In genomic region chr2:144583741-144584453, GRCh38 we compare ENCODE assay signal across 12 cellular contexts.
A peak's percentile ranks its signal among the peaks of the same experiment; 100 is the strongest.
DNase-seq lines count a peak whose midpoint lies in the region; ATAC-seq and TF ChIP-seq lines count a peak whose summit lies in the region.
"Had no signal": no experiment of that assay in that cellular context is flagged by ENCODE, and none has a peak within 500 bp of the region (broad histone marks: within the 10 kb centered on the region; RNA-seq: fewer than 3 reads in every experiment).

No MANE protein-coding gene starts in this region.

- no peak for TF ChIP-seq POLR2A in thyroid gland (IDR thresholded peaks at IDR 0.05)

- H3K36me3 Mint-ChIP-seq in CD8-positive, alpha-beta memory T cell = peaks cover 0 to 2% (median 0%) of the 10 kb centered on the region in 3 donors
- no peaks in the 10 kb centered on the region for H3K36me3 Mint-ChIP-seq in central memory CD8-positive, alpha-beta T cell (ENCODE audit: insufficient read depth)

- no peaks in the 10 kb centered on the region for H3K27me3 ChIP-seq in CD8-positive, alpha-beta memory T cell (ENCODE audit: insufficient read depth, low read length, poor library complexity, severe bottlenecking)
- H3K27me3 ChIP-seq in Loucy (ENCODE audit: insufficient read depth, low read length, poor library complexity, severe bottlenecking) = no peaks in the 10 kb centered on the region
- H3K27me3 ChIP-seq in thyroid gland = no peaks in the 10 kb centered on the region

- TF ChIP-seq CTCF in Loucy (conservative IDR thresholded peaks at IDR 0.05; ENCODE audit: low read length) (no peak), thyroid gland (IDR thresholded peaks at IDR 0.05) (no peak)

- H3K9ac ChIP-seq in Loucy (ENCODE audit: low read depth, low read length, poor library complexity, severe bottlenecking) = peak overlapping the region; percentile 68

- CTCF ChIA-PET in CD8-positive, alpha-beta memory T cell (lab: Charles Lee) = no interaction called here

- peak overlapping the region; percentile 74 for H3K27ac ChIP-seq in CD8-positive, alpha-beta memory T cell (ENCODE audit: low read depth, low read length)
- no peak overlapping the region for H3K27ac ChIP-seq in thyroid gland

- H4K20me1 ChIP-seq in Loucy (ENCODE audit: insufficient read depth, low read length, poor library complexity, severe bottlenecking) = no peaks in the 10 kb centered on the region

- H3K4me1 Mint-ChIP-seq in CD8-positive, alpha-beta memory T cell = peaks cover 31 to 41% (median 41%) of the 10 kb centered on the region in 3 donors
- peaks cover 28% of the 10 kb centered on the region for H3K4me1 Mint-ChIP-seq in central memory CD8-positive, alpha-beta T cell

- no peaks in the 10 kb centered on the region for H3F3A ChIP-seq in Loucy (ENCODE audit: low read depth)

- ATAC-seq in central memory CD8-positive, alpha-beta T cell (replicated peaks; ENCODE audit: extremely low read depth, poor library complexity, severe bottlenecking) = peak; percentile 31
- no peak for ATAC-seq in GM18498 (IDR thresholded peaks at IDR 0.05; ENCODE audit: unreplicated experiment)
- ATAC-seq: left colon had no signal

- H3K4me3 ChIP-seq in CD8-positive, alpha-beta memory T cell (ENCODE audit: low read length) = no peak overlapping the region
- H3K4me3 ChIP-seq in Loucy (ENCODE audit: low read length, poor library complexity, severe bottlenecking) = no peak overlapping the region
- H3K4me3 ChIP-seq in thyroid gland (replicated peaks in 1 of 3) = no peak overlapping the region

- peak overlapping the region; percentile 2 for H3K4me2 ChIP-seq in Loucy (ENCODE audit: low read depth, low read length, poor library complexity, severe bottlenecking)

- no peaks in the 10 kb centered on the region for H3K36me3 ChIP-seq in CD8-positive, alpha-beta memory T cell (ENCODE audit: insufficient read depth, low read length)
- H3K36me3 ChIP-seq in Loucy (ENCODE audit: insufficient read depth, low read length) = no peaks in the 10 kb centered on the region
- no peaks in the 10 kb centered on the region for H3K36me3 ChIP-seq in thyroid gland

- 88 to 89% methylated on average over 4 of the region's 4 CpGs for WGBS in thyroid gland, 2 donors

- no peaks in the 10 kb centered on the region for H3K9me3 ChIP-seq in CD8-positive, alpha-beta memory T cell (ENCODE audit: low read length)
- no peaks in the 10 kb centered on the region for H3K9me3 ChIP-seq in Loucy (ENCODE audit: insufficient read depth, low read depth, low read length)
- H3K9me3 ChIP-seq in thyroid gland = no peaks in the 10 kb centered on the region

- POLR2A ChIA-PET in CD8-positive, alpha-beta memory T cell (lab: Charles Lee) = no interaction called here

- no peaks in the 10 kb centered on the region for H3K9me3 Mint-ChIP-seq in CD8-positive, alpha-beta memory T cell
- H3K9me3 Mint-ChIP-seq in central memory CD8-positive, alpha-beta T cell = no peaks in the 10 kb centered on the region

- intact Hi-C loops in thyroid gland (cut with DNase I) = no loop called here

- H2AFZ ChIP-seq in Loucy (ENCODE audit: low read length) = peak overlapping the region; percentile 22

- no peaks in the 10 kb centered on the region for H3K27me3 Mint-ChIP-seq in CD8-positive, alpha-beta memory T cell
- H3K27me3 Mint-ChIP-seq in central memory CD8-positive, alpha-beta T cell = no peaks in the 10 kb centered on the region

- peak overlapping the region in 5 of 8 donors; percentile 3 to 63 (median 23) for H3K27ac Mint-ChIP-seq in CD8-positive, alpha-beta memory T cell
- peak overlapping the region; percentile 68 for H3K27ac Mint-ChIP-seq in central memory CD8-positive, alpha-beta T cell (ENCODE audit: low read depth)

- DNase-seq in CD8-positive, alpha-beta memory T cell = no peak
- no peak for DNase-seq in central memory CD8-positive, alpha-beta T cell (ENCODE audit: low spot score in 2 of 2)
- peak; percentile 44 for DNase-seq in myocyte (ENCODE audit: low read depth)
- no peak for DNase-seq in thyroid gland
- DNase-seq in NCI-H345 treated with DMSO at 0.1 percent for 48 hours (lab: John Stamatoyannopoulos, UW; ENCODE audit: unreplicated experiment) = no peak
- DNase-seq in Ammon's horn (ENCODE audit: low spot score) = no peak
- DNase-seq: activated CD8-positive, alpha-beta memory T cell treated with anti-CD3 and anti-CD28 coated beads, Interleukin-2, amount 50 U/mL, for 4 hours; dermis blood vessel endothelial cell; left colon; NCI-H510A had no signal

- H3K9me2 ChIP-seq in Loucy (replicated peaks; ENCODE audit: low read depth, low read length) = no peaks in the 10 kb centered on the region

- peaks cover 7% of the 10 kb centered on the region for H3K4me1 ChIP-seq in CD8-positive, alpha-beta memory T cell (ENCODE audit: insufficient read depth, low read length)
- peaks cover 46% of the 10 kb centered on the region for H3K4me1 ChIP-seq in Loucy (ENCODE audit: insufficient read depth, low read length, poor library complexity, severe bottlenecking)
- H3K4me1 ChIP-seq in thyroid gland = no peaks in the 10 kb centered on the region

- no peaks in the 10 kb centered on the region for H3K79me2 ChIP-seq in Loucy (ENCODE audit: insufficient read depth, low read length)

- H3K4me3 Mint-ChIP-seq in CD8-positive, alpha-beta memory T cell = peak overlapping the region in 6 of 7 donors; percentile 5 to 79 (median 44)
- peak overlapping the region; percentile 9 for H3K4me3 Mint-ChIP-seq in central memory CD8-positive, alpha-beta T cell
